In genomic region chr22:44659140-44659539, GRCh38 we compare ENCODE assay signal across 12 cellular contexts. TPM values are rescaled to one million over a fixed set of nuclear protein-coding genes. Genes with fewer than 3 reads are reported as not detected.
DNase-seq lines count a peak whose midpoint lies in the region; ATAC-seq and TF ChIP-seq lines count a peak whose summit lies in the region.
"Had no signal": no experiment of that assay in that cellular context is flagged by ENCODE, and none has a peak within 500 bp of the region (broad histone marks: within the 10 kb centered on the region; RNA-seq: fewer than 3 reads in every experiment).

No MANE protein-coding gene starts in this region.

- H3K27me3 ChIP-seq in H7 (ENCODE audit: control insufficient read depth, insufficient read depth, low read length) (no peaks in the 10 kb centered on the region; the same call in 1 of the 2 replicates), stomach (peaks cover 0 to 11% (median 0%) of the 10 kb centered on the region in 3 donors)

- intact Hi-C loops in stomach (cut with DNase I; ENCODE audit: low total_unique reads), result no loop called here
- intact Hi-C loops in activated CD8-positive, alpha-beta T cell treated with anti-CD3 and anti-CD28 coated beads for 36 hours (cut with micrococcal nuclease), result no loop called here

- no peak for TF ChIP-seq POLR2A in stomach (IDR thresholded peaks at IDR 0.05)

- H3K4me3 Mint-ChIP-seq in chondrocyte (ENCODE audit: unreplicated experiment), result no peak overlapping the region
- no peak overlapping the region for H3K4me3 Mint-ChIP-seq in activated CD8-positive, alpha-beta T cell treated with anti-CD3 and anti-CD28 coated beads for 36 hours
- H3K4me3 Mint-ChIP-seq: IgD-negative memory B cell had no signal

- no peak for TF ChIP-seq CTCF in chondrocyte (IDR thresholded peaks at IDR 0.05)
- no peak for TF ChIP-seq CTCF in stomach (IDR thresholded peaks at IDR 0.05)
- no peak for TF ChIP-seq CTCF in activated CD8-positive, alpha-beta T cell treated with anti-CD3 and anti-CD28 coated beads for 36 hours (IDR thresholded peaks at IDR 0.05)

- CTCF ChIA-PET in activated CD8-positive, alpha-beta T cell treated with anti-CD3 and anti-CD28 coated beads for 36 hours (lab: Charles Lee), result interaction anchor here (1.6 kb wide), 1 partner anchor 26 kb away, joined by 5 read pairs; no protein-coding TSS in a partner anchor

- H3K27me3 Mint-ChIP-seq in chondrocyte (ENCODE audit: low read depth), result peaks cover 2% of the 10 kb centered on the region
- H3K27me3 Mint-ChIP-seq in activated CD8-positive, alpha-beta T cell treated with anti-CD3 and anti-CD28 coated beads for 36 hours, result no peaks in the 10 kb centered on the region

- TF ChIP-seq EP300 in stomach (IDR thresholded peaks at IDR 0.05), result no peak

- peaks cover 22% of the 10 kb centered on the region for H3K4me1 Mint-ChIP-seq in chondrocyte (ENCODE audit: low read depth)
- H3K4me1 Mint-ChIP-seq in activated CD8-positive, alpha-beta T cell treated with anti-CD3 and anti-CD28 coated beads for 36 hours (ENCODE audit: low read depth), result peaks cover 22% of the 10 kb centered on the region

- ATAC-seq in left lobe of liver (peak; percentile 18), GM18909 (IDR thresholded peaks at IDR 0.05; ENCODE audit: poor library complexity, unreplicated experiment) (no peak)
- no peak for ATAC-seq in activated CD8-positive, alpha-beta T cell treated with anti-CD3 and anti-CD28 coated beads for 36 hours

- POLR2A ChIA-PET in activated CD8-positive, alpha-beta T cell treated with anti-CD3 and anti-CD28 coated beads for 36 hours (lab: Charles Lee), result no interaction called here

- peaks cover 12 to 27% (median 23%) of the 10 kb centered on the region in 4 donors for H3K4me1 ChIP-seq in stomach

- peak; percentile 35 for DNase-seq in H7
- peak; percentile 74 for DNase-seq in chondrocyte (ENCODE audit: low spot score)
- DNase-seq in left lobe of liver (ENCODE audit: low spot score), result no peak
- no peak for DNase-seq in stomach
- no peak for DNase-seq in activated CD8-positive, alpha-beta T cell treated with anti-CD3 and anti-CD28 coated beads for 36 hours
- DNase-seq in ureter (ENCODE audit: low spot score), result no peak
- no peak for DNase-seq in superior temporal gyrus (ENCODE audit: extremely low spot score)
- DNase-seq: activated T-cell treated with anti-CD3 and anti-CD28 coated beads for 4 hours, Calu3, NCI-H2107 had no signal

- WGBS in stomach, 5 donors, result 40 to 70% (median 61%) methylated on average over 2 to 6 of the region's 6 CpGs

- H3K4me3 ChIP-seq in H7 (ENCODE audit: insufficient read depth, low read depth, low read length) (no peak overlapping the region), stomach (no peak overlapping the region)

- H3K36me3 ChIP-seq in H7 (replicated peaks; ENCODE audit: control insufficient read depth, insufficient read depth, low read length), result no peaks in the 10 kb centered on the region
- H3K36me3 ChIP-seq in stomach, result no peaks in the 10 kb centered on the region

- H3K9me3 Mint-ChIP-seq in chondrocyte (ENCODE audit: low read depth), result no peaks in the 10 kb centered on the region
- no peaks in the 10 kb centered on the region for H3K9me3 Mint-ChIP-seq in activated CD8-positive, alpha-beta T cell treated with anti-CD3 and anti-CD28 coated beads for 36 hours

- peak overlapping the region; percentile 85 for H3K27ac Mint-ChIP-seq in chondrocyte (ENCODE audit: unreplicated experiment)
- H3K27ac Mint-ChIP-seq in activated CD8-positive, alpha-beta T cell treated with anti-CD3 and anti-CD28 coated beads for 36 hours, result no peak overlapping the region
- H3K27ac Mint-ChIP-seq: IgD-negative memory B cell had no signal

- no peaks in the 10 kb centered on the region for H3K9me3 ChIP-seq in stomach

- no peaks in the 10 kb centered on the region for H3K36me3 Mint-ChIP-seq in chondrocyte (ENCODE audit: low read depth)
- no peaks in the 10 kb centered on the region for H3K36me3 Mint-ChIP-seq in activated CD8-positive, alpha-beta T cell treated with anti-CD3 and anti-CD28 coated beads for 36 hours (ENCODE audit: low read depth)
- H3K36me3 Mint-ChIP-seq: IgD-negative memory B cell had no signal

- peak overlapping the region; percentile 39 to 81 (median 76) for H3K27ac ChIP-seq in stomach

RNA-seq across cellular contexts. Expression of gene PRR5, which starts 42.9 kb away (rescaled TPM):
- total RNA-seq in H7 (2014; rRNA removed; shearing (Covaris generic)), result 7.7 and 8.4 TPM in 2 replicates
- total RNA-seq in chondrocyte (10.6 to 17.2 TPM (median 15.1 TPM) in 3 replicates), left lobe of liver (30.0 TPM), stomach (10 to 100 TPM in 3 of 5 donors, 1 to 10 TPM in 1, not detected in 1; 8.3 to 36.5 (median 26.9) TPM), ureter (27.6 TPM)
- 10 to 100 TPM; 13.3 to 17.9 (median 16.1) TPM for polyA plus RNA-seq in stomach
- 10 to 100 TPM; 26.8 to 27.3 TPM for total RNA-seq in activated CD8-positive, alpha-beta T cell treated with anti-CD3 and anti-CD28 coated beads for 36 hours

Comparison
In these comparisons a context has a peak if more than half of its experiments do, and no peak if none do; other contexts are left out.
1. DNase-seq: peak in H7 (single experiment) and chondrocyte (single experiment); none in left lobe of liver (single experiment), stomach (single experiment), activated CD8-positive, alpha-beta T cell treated with anti-CD3 and anti-CD28 coated beads for 36 hours (single experiment), ureter (single experiment) and superior temporal gyrus (single experiment).